In the genomic region with DNA sequence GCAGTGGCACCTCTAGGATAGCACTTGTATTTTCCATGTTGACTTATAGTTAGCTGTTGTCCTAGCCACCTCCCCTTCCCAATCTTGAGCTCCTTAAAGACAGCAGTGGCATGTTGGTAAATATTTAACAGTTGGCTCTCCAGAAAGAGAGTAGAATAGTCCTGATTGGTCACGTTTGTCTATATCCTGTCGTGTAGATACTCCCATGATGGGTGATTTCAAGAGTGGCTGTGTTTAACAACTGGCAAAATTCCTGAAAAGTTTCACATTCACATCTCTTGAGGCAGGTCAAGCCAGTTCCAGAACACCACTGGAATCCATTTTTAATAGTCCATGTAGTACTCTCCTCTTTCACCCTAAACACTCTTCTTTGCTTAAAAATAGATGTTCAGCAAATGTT, we compare ENCODE assay signal across 25 cellular contexts.
"Had no signal": no experiment of that assay in that cellular context is flagged by ENCODE, and none has a peak within 500 bp of the region (broad histone marks: within the 10 kb centered on the region; RNA-seq: fewer than 3 reads in every experiment).

No MANE protein-coding gene starts in this region.

- H3K9me3 Mint-ChIP-seq: mesothelial cell of epicardium; naive B cell; stimulated activated effector memory CD8-positive, alpha-beta T cell treated with anti-CD3 and anti-CD28 coated beads, Interleukin-12 subunit alpha, Interleukin-12 subunit beta, amount 100 ng/mL, for 72 hours had no signal

- H3K27ac ChIP-seq: lower lobe of right lung, ovary, prostate gland, spleen, stomach, testis, thyroid gland, transverse colon, upper lobe of left lung had no signal

- H3K36me3 Mint-ChIP-seq: mesothelial cell of epicardium; natural killer cell; stimulated activated effector memory CD8-positive, alpha-beta T cell treated with anti-CD3 and anti-CD28 coated beads, Interleukin-12 subunit alpha, Interleukin-12 subunit beta, amount 100 ng/mL, for 72 hours had no signal

- H3K36me3 ChIP-seq: lower lobe of right lung, ovary, prostate gland, spleen, stomach, thyroid gland, transverse colon, upper lobe of left lung had no signal

- H3K4me3 ChIP-seq: lower lobe of right lung, ovary, prostate gland, spleen, stomach, testis, thyroid gland, transverse colon, upper lobe of left lung had no signal

- ATAC-seq: left cardiac atrium; left lobe of liver; natural killer cell; right cardiac atrium; sciatic nerve; stimulated activated effector memory CD8-positive, alpha-beta T cell treated with anti-CD3 and anti-CD28 coated beads, Interleukin-12 subunit alpha, Interleukin-12 subunit beta, amount 100 ng/mL, for 72 hours; stimulated activated naive CD8-positive, alpha-beta T cell treated with anti-CD3 and anti-CD28 coated beads, Interleukin-15, Interleukin-2, amounts not matched to agents 100 U/mL and 50 U/mL, for 24 hours had no signal

- H3K4me3 Mint-ChIP-seq: mesothelial cell of epicardium; natural killer cell; stimulated activated effector memory CD8-positive, alpha-beta T cell treated with anti-CD3 and anti-CD28 coated beads, Interleukin-12 subunit alpha, Interleukin-12 subunit beta, amount 100 ng/mL, for 72 hours had no signal

- DNase-seq: hippocampal formation; kidney glomerular epithelial cell; left cardiac atrium; lower lobe of right lung; mesendoderm; naive B cell; natural killer cell; ovary; posterior cingulate gyrus; retina; right cardiac atrium; small intestine; spleen; stimulated activated CD4-positive, alpha-beta T cell treated with anti-CD3 and anti-CD28 coated beads, Interleukin-4, amount 100 ng/mL, for 24 hours; stimulated activated naive CD8-positive, alpha-beta T cell treated with anti-CD3 and anti-CD28 coated beads, Interleukin-15, Interleukin-2, amounts not matched to agents 100 U/mL and 50 U/mL, for 24 hours; stomach; testis; thyroid gland; transverse colon; upper lobe of left lung had no signal

- H3K4me1 ChIP-seq: lower lobe of right lung, prostate gland, spleen, stomach, testis, transverse colon, upper lobe of left lung had no signal

- H3K27me3 Mint-ChIP-seq: naive B cell had no signal

- H3K4me1 Mint-ChIP-seq: natural killer cell; stimulated activated effector memory CD8-positive, alpha-beta T cell treated with anti-CD3 and anti-CD28 coated beads, Interleukin-12 subunit alpha, Interleukin-12 subunit beta, amount 100 ng/mL, for 72 hours had no signal

- H3K27ac Mint-ChIP-seq: mesothelial cell of epicardium; natural killer cell; stimulated activated effector memory CD8-positive, alpha-beta T cell treated with anti-CD3 and anti-CD28 coated beads, Interleukin-12 subunit alpha, Interleukin-12 subunit beta, amount 100 ng/mL, for 72 hours had no signal

- H3K27me3 ChIP-seq: ovary, spleen, stomach, testis, thyroid gland, transverse colon, upper lobe of left lung had no signal

- H3K9me3 ChIP-seq: lower lobe of right lung, ovary, prostate gland, spleen, stomach, testis, thyroid gland, transverse colon, upper lobe of left lung had no signal
